19 cellular contexts compared by ENCODE assay signal in the genomic region with DNA sequence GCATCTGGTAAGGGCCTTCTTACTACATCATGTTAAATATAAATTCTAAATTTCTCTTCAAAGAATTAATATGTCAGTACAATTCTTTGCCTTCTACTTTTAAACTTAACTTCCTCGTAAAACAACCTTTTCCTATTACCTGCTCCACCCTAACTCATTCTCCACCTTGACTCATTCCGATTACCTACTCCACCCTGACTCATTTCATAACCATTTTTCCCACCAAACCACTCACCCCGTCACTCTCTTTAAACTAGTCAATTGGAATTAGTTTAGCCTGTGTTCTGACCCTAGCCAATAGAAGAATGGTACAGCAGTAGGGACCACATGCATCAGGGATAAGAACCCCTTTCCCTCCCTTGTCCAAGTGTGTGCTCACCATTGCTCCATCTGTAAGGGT.
A peak's percentile ranks its signal among the peaks of the same experiment; 100 is the strongest.
DNase-seq lines count a peak whose midpoint lies in the region; ATAC-seq, FAIRE-seq and TF ChIP-seq lines count a peak whose summit lies in the region.
"Had no signal": no experiment of that assay in that cellular context is flagged by ENCODE, and none has a peak within 500 bp of the region (broad histone marks: within the 10 kb centered on the region; RNA-seq: fewer than 3 reads in every experiment).

No MANE protein-coding gene starts in this region.

- no peak for FAIRE-seq in bronchial epithelial cell (lab: Jason Lieb, UNC)
- FAIRE-seq: GM18507, H54, HepG2, HTR-8/SVneo had no signal

- no TSS peak for BruUV-seq in mammary epithelial cell (replicated peaks; lab: Mats Ljungman, UMichigan)

- CTCF ChIA-PET in mammary epithelial cell (lab: Charles Lee; ENCODE audit: low non-redundant PET), result no interaction called here

- peak; percentile 67 for DNase-seq in mammary epithelial cell
- DNase-seq in breast epithelium (ENCODE audit: low spot score in 2 of 2), result no peak
- DNase-seq in bronchial epithelial cell (ENCODE audit: low read depth), result peak; percentile 41
- peak; percentile 29 for DNase-seq in foreskin keratinocyte
- no peak for DNase-seq in AG08395 (ENCODE audit: low spot score)
- DNase-seq in vagina (ENCODE audit: extremely low spot score in 2 of 2), result no peak
- no peak for DNase-seq in DMS153 treated with DMSO at 0.1 percent for 48 hours (lab: John Stamatoyannopoulos, UW; ENCODE audit: unreplicated experiment)
- DNase-seq: AML-193; Caco-2; CD8-positive, alpha-beta memory T cell; DMS53 had no signal

- no peaks in the 10 kb centered on the region for H3K9me3 ChIP-seq in mammary epithelial cell (replicated peaks; ENCODE audit: insufficient read depth, low read length)
- no peaks in the 10 kb centered on the region for H3K9me3 ChIP-seq in breast epithelium
- H3K9me3 ChIP-seq in vagina, result no peaks in the 10 kb centered on the region
- H3K9me3 ChIP-seq: BLaER1, Caco-2 had no signal

- dilution Hi-C loops in mammary epithelial cell (cut with HindIII; ENCODE audit: low sequenced_read_pairs), result no loop called here

- intact Hi-C loops in mammary epithelial cell (cut with micrococcal nuclease) (no loop called here), breast epithelium (cut with DNase I; ENCODE audit: low total_unique reads) (no loop called here), vagina (cut with DNase I) (loop anchor here (10.0 kb wide), 1 partner anchor 51 kb away; no protein-coding TSS in a partner anchor)

- H3K4me1 ChIP-seq in mammary epithelial cell (ENCODE audit: insufficient read depth, low read length) (no peaks in the 10 kb centered on the region), breast epithelium (no peaks in the 10 kb centered on the region), foreskin keratinocyte (no peaks in the 10 kb centered on the region), vagina (no peaks in the 10 kb centered on the region)
- H3K4me1 ChIP-seq: BLaER1, Caco-2 had no signal

- H3K27me3 ChIP-seq in mammary epithelial cell (ENCODE audit: insufficient read depth, low read length) (no peaks in the 10 kb centered on the region), breast epithelium (no peaks in the 10 kb centered on the region), bronchial epithelial cell (ENCODE audit: control insufficient read depth, insufficient read depth, low read length) (no peaks in the 10 kb centered on the region), foreskin keratinocyte (no peaks in the 10 kb centered on the region), vagina (no peaks in the 10 kb centered on the region)
- H3K27me3 ChIP-seq: BLaER1 had no signal

- H3K79me2 ChIP-seq in mammary epithelial cell (ENCODE audit: insufficient read depth, low read length), result no peaks in the 10 kb centered on the region

- ATAC-seq in foreskin keratinocyte (peak; percentile 78), HG03469 (IDR thresholded peaks at IDR 0.05; ENCODE audit: unreplicated experiment) (no peak)
- ATAC-seq: HepG2 had no signal

- H3K4me2 ChIP-seq in mammary epithelial cell (ENCODE audit: insufficient read depth, low read depth, low read length), result no peak overlapping the region
- H3K4me2 ChIP-seq: BLaER1 had no signal

- TF ChIP-seq CTCF in mammary epithelial cell (conservative IDR thresholded peaks at IDR 0.05 in 1 of 2, IDR thresholded peaks at IDR 0.05 in 1 of 2; ENCODE audit: extremely low read depth in 1 of 2, insufficient read depth in 1 of 2, low read depth in 1 of 2, low read length in 2 of 2) (no peak), breast epithelium (IDR thresholded peaks at IDR 0.05) (no peak), bronchial epithelial cell (IDR thresholded peaks at IDR 0.05; ENCODE audit: insufficient read depth, low read length, severe bottlenecking) (no peak), foreskin keratinocyte (conservative IDR thresholded peaks at IDR 0.05) (no peak), vagina (IDR thresholded peaks at IDR 0.05) (no peak)

- no peak overlapping the region for H3K9ac ChIP-seq in mammary epithelial cell (ENCODE audit: insufficient read depth, low read length)
- H3K9ac ChIP-seq: BLaER1, GM23248 had no signal

- 42% methylated on average over 3 of the region's 3 CpGs for WGBS in mammary epithelial cell (ENCODE audit: low coverage, missing lambda C conversion rate)

- H4K20me1 ChIP-seq in mammary epithelial cell (ENCODE audit: insufficient read depth, low read length), result no peaks in the 10 kb centered on the region
- H4K20me1 ChIP-seq: BLaER1 had no signal

- H3K27ac ChIP-seq in mammary epithelial cell (ENCODE audit: insufficient read depth, low read depth, low read length), result no peak overlapping the region
- H3K27ac ChIP-seq in breast epithelium, result no peak overlapping the region
- H3K27ac ChIP-seq in foreskin keratinocyte, result no peak overlapping the region
- no peak overlapping the region for H3K27ac ChIP-seq in vagina
- H3K27ac ChIP-seq: 22Rv1, BLaER1, GM23248 had no signal

- no peak overlapping the region for H2AFZ ChIP-seq in mammary epithelial cell (ENCODE audit: low read depth, low read length)
- H2AFZ ChIP-seq: GM23248 had no signal

- TF ChIP-seq POLR2A in breast epithelium (IDR thresholded peaks at IDR 0.05), result no peak
- no peak for TF ChIP-seq POLR2A in vagina (IDR thresholded peaks at IDR 0.05)

- H3K4me3 ChIP-seq in mammary epithelial cell (replicated peaks in 1 of 3; ENCODE audit: insufficient read depth in 1 of 3, low read depth in 2 of 3, low read length in 3 of 3) (no peak overlapping the region), breast epithelium (no peak overlapping the region), bronchial epithelial cell (ENCODE audit: low read depth, low read length) (no peak overlapping the region), vagina (no peak overlapping the region)
- H3K4me3 ChIP-seq: BLaER1, GM23248 had no signal

- no peaks in the 10 kb centered on the region for H3K36me3 ChIP-seq in mammary epithelial cell (ENCODE audit: insufficient read depth, low read length)
- H3K36me3 ChIP-seq in breast epithelium, result no peaks in the 10 kb centered on the region
- no peaks in the 10 kb centered on the region for H3K36me3 ChIP-seq in bronchial epithelial cell (ENCODE audit: control insufficient read depth, insufficient read depth, low read length)
- no peaks in the 10 kb centered on the region for H3K36me3 ChIP-seq in vagina
- H3K36me3 ChIP-seq: BLaER1 had no signal

- in situ Hi-C loops in mammary epithelial cell (cut with MboI; ENCODE audit: low sequenced_read_pairs in 2 of 2), result no loop called here

Comparison
In these comparisons a context has a peak if more than half of its experiments do, and no peak if none do; other contexts are left out.
1. DNase-seq: peak in mammary epithelial cell (single experiment), bronchial epithelial cell (single experiment) and foreskin keratinocyte (2 of 2); none in breast epithelium (0 of 2), AG08395 (single experiment), vagina (0 of 2) and DMS153 treated with DMSO at 0.1 percent for 48 hours (single experiment).